16 cellular contexts compared by ENCODE assay signal in the genomic region with DNA sequence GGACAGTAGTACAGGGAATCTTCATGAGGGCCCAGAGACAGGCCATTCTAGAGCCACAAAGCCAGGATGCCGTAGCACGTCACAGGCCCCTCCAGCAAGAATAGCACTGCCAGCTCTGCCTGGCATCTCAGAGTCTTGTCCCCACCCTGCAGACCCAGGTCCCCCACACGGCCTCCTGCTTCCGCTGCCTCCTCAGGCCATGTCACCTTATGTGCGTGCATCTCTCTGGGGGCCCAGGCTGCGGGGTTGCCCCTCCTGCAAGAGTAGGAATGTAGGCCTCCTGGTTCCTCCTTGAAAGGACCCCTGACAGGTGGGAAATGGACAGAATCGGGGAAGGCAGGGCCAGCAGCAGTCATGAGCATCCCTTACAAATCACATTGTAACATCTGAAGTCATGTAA. TPM values are rescaled to one million over a fixed set of nuclear protein-coding genes. Genes with fewer than 3 reads are reported as not detected.
DNase-seq lines count a peak whose midpoint lies in the region; TF ChIP-seq lines count a peak whose summit lies in the region.
"Had no signal": no experiment of that assay in that cellular context is flagged by ENCODE, and none has a peak within 500 bp of the region (broad histone marks: within the 10 kb centered on the region; RNA-seq: fewer than 3 reads in every experiment).

No MANE protein-coding gene starts in this region.

- no peak overlapping the region for H2AK5ac ChIP-seq in neuronal stem cell (ENCODE audit: low read depth, low read length)

- H2BK12ac ChIP-seq in neuronal stem cell (ENCODE audit: low read length), result no peak overlapping the region

- H3K18ac ChIP-seq in neuronal stem cell (ENCODE audit: low read length), result no peak overlapping the region

- no peak for TF ChIP-seq CTCF in VCaP (conservative IDR thresholded peaks at IDR 0.05)

- no peaks in the 10 kb centered on the region for H3K9me3 ChIP-seq in neuronal stem cell (replicated peaks in 1 of 2; ENCODE audit: control insufficient read depth in 2 of 2, insufficient read depth in 1 of 2, low read depth in 1 of 2, low read length in 2 of 2)
- no peaks in the 10 kb centered on the region for H3K9me3 ChIP-seq in thymus (ENCODE audit: control insufficient read depth)

- H4K91ac ChIP-seq in neuronal stem cell (ENCODE audit: low read depth, low read length, poor library complexity), result no peak overlapping the region

- H3K9ac ChIP-seq in neuronal stem cell (ENCODE audit: low read depth, low read length, poor library complexity), result peak overlapping the region; percentile 47

- H2BK15ac ChIP-seq in neuronal stem cell (ENCODE audit: low read length), result no peak overlapping the region

- H4K8ac ChIP-seq in neuronal stem cell (ENCODE audit: low read depth, low read length), result no peak overlapping the region

- H3K27me3 ChIP-seq in neuronal stem cell (ENCODE audit: control insufficient read depth in 3 of 3, insufficient read depth in 3 of 3, low read depth in 1 of 3, low read length in 3 of 3), result no peaks in the 10 kb centered on the region
- H3K27me3 ChIP-seq in thymus (ENCODE audit: control insufficient read depth, insufficient read depth), result no peaks in the 10 kb centered on the region

- no peak overlapping the region for H3K23ac ChIP-seq in neuronal stem cell (ENCODE audit: low read depth, low read length, poor library complexity)

- no peaks in the 10 kb centered on the region for H3K79me1 ChIP-seq in neuronal stem cell (ENCODE audit: low read depth, low read length)

- H3K36me3 ChIP-seq in neuronal stem cell (replicated peaks in 1 of 2; ENCODE audit: control insufficient read depth in 2 of 2, insufficient read depth in 2 of 2, low read length in 2 of 2) (peaks cover 15 to 94% of the 10 kb centered on the region in 2 donors), thymus (ENCODE audit: control insufficient read depth, insufficient read depth) (peaks cover 59% of the 10 kb centered on the region)

- no peak overlapping the region for H3K14ac ChIP-seq in neuronal stem cell (ENCODE audit: low read length)

- H3K4ac ChIP-seq in neuronal stem cell (ENCODE audit: low read length), result no peak overlapping the region

- no peak overlapping the region for H3K4me2 ChIP-seq in neuronal stem cell (ENCODE audit: insufficient read depth, low read length, poor library complexity, severe bottlenecking)

- no peak overlapping the region for H2BK120ac ChIP-seq in neuronal stem cell (ENCODE audit: low read depth, low read length)

- no peak overlapping the region for H2AFZ ChIP-seq in neuronal stem cell (ENCODE audit: low read length)

- H3K4me3 ChIP-seq in neuronal stem cell (ENCODE audit: low read length in 2 of 2) (no peak overlapping the region), thymus (ENCODE audit: low read length) (no peak overlapping the region)

- DNase-seq in epithelial cell of prostate (ENCODE audit: low read depth, low spot score) (no peak), neuronal stem cell (ENCODE audit: low spot score) (no peak), anterior cingulate cortex (lab: John Stamatoyannopoulos, UW) (no peak), NCI-H1092 (lab: John Stamatoyannopoulos, UW) (no peak), occipital lobe (lab: John Stamatoyannopoulos, UW) (no peak)
- no peak for DNase-seq in stimulated activated CD4-positive, alpha-beta T cell treated with anti-CD3 and anti-CD28 coated beads, Interleukin-4, amount 100 ng/mL, for 24 hours
- DNase-seq: activated CD8-positive, alpha-beta T cell treated with anti-CD3 and anti-CD28 coated beads, Interleukin-2, amount 10 ng/mL, durations not matched to agents 7 days and 5 days; activated naive CD8-positive, alpha-beta T cell treated with anti-CD3 and anti-CD28 coated beads, Interleukin-2, amount 50 U/mL, for 24 hours; AML-193; Calu3; H7; NCI-H2029; NCI-H526; stimulated activated CD4-positive, alpha-beta T cell treated with anti-CD3 and anti-CD28 coated beads, Interleukin-1b, Interleukin-23, amount 100 ng/mL, for 48 hours had no signal

- no CpG with 5 or more reads among the region's 7 CpGs for WGBS in neuronal stem cell (ENCODE audit: extremely low coverage in 2 of 2, insufficient read length in 2 of 2, insufficient replicate concordance in 1 of 2), 2 donors
- WGBS in thymus, result 97% methylated on average over 7 of the region's 7 CpGs

- peak overlapping the region; percentile 85 for H3K27ac ChIP-seq in VCaP
- H3K27ac ChIP-seq in epithelial cell of prostate, result peak overlapping the region; percentile 54
- no peak overlapping the region for H3K27ac ChIP-seq in neuronal stem cell (replicated peaks; ENCODE audit: low read length)
- peak overlapping the region; percentile 8 for H3K27ac ChIP-seq in thymus (ENCODE audit: low read depth)

- H2BK5ac ChIP-seq in neuronal stem cell (ENCODE audit: low read length), result no peak overlapping the region

- H3K4me1 ChIP-seq in neuronal stem cell (ENCODE audit: control insufficient read depth in 2 of 2, insufficient read depth in 1 of 2, low read depth in 1 of 2, low read length in 2 of 2) (peaks cover 0 to 3% of the 10 kb centered on the region in 2 donors), thymus (ENCODE audit: control insufficient read depth, insufficient read depth, low read length) (no peaks in the 10 kb centered on the region)

RNA-seq across cellular contexts. Expression of gene ADI1, which starts 49.8 kb away (rescaled TPM):
- polyA plus RNA-seq in neuronal stem cell (2013, experiment 1 of 2), result 23.7 TPM
- 23.8 TPM for polyA plus RNA-seq in neuronal stem cell (2013, experiment 2 of 2)
- 50.0 TPM for polyA plus RNA-seq in thymus
- total RNA-seq in occipital lobe, result 15.4 TPM
